ENCODE assay signal across 8 cellular contexts in genomic region chr3:48919215-48920138, GRCh38. TPM values are rescaled to one million over a fixed set of nuclear protein-coding genes. Genes with fewer than 3 reads are reported as not detected.
A peak's percentile ranks its signal among the peaks of the same experiment; 100 is the strongest.
DNase-seq lines count a peak whose midpoint lies in the region; ATAC-seq and TF ChIP-seq lines count a peak whose summit lies in the region.

No MANE protein-coding gene starts in this region.

- H3K9me3 ChIP-seq in heart left ventricle, result no peaks in the 10 kb centered on the region
- H3K9me3 ChIP-seq in psoas muscle, result no peaks in the 10 kb centered on the region

- H3K27ac ChIP-seq in heart left ventricle (peak overlapping the region; percentile 93 to 99 (median 97)), psoas muscle (peak overlapping the region; percentile 96)

- no peak for TF ChIP-seq POLR2A in heart left ventricle (IDR thresholded peaks at IDR 0.05)

- ATAC-seq in GM19025 (IDR thresholded peaks at IDR 0.05; ENCODE audit: low read depth, unreplicated experiment), result peak; percentile 24
- ATAC-seq in HG03439 (IDR thresholded peaks at IDR 0.05; ENCODE audit: unreplicated experiment), result peak; percentile 25
- ATAC-seq in heart left ventricle, result peak; percentile 19 to 56 (median 51)
- ATAC-seq in psoas muscle, result peak; percentile 47 to 57 (median 56)

- DNase-seq in AG08396 (ENCODE audit: low spot score), result peak; percentile 68
- peak; percentile 59 for DNase-seq in SIG-M5 (lab: John Stamatoyannopoulos, UW)
- DNase-seq in activated naive CD4-positive, alpha-beta T cell treated with anti-CD3 and anti-CD28 coated beads, Interleukin-2, amount 50 U/mL, for 16 hours, result peak; percentile 58
- peak; percentile 23 to 77 (median 41) for DNase-seq in heart left ventricle
- DNase-seq in psoas muscle, result peak in 1 of 2 donors; percentile 62
- no peak for DNase-seq in NCI-H226

- intact Hi-C loops in heart left ventricle (cut with DNase I), result loop anchor here in 3 of 10 donors (2.0 to 10.0 kb wide), 4 partner anchors 21 to 72 kb away; partner anchors contain the start of genes SLC25A20 (in 2 of the 3) and PRKAR2A (in 1 of the 3)
- intact Hi-C loops in psoas muscle (cut with DNase I), result loop anchor here in 1 of 2 donors (5.0 kb wide), 1 partner anchor 62 kb away; no protein-coding TSS in a partner anchor

- H3K4me3 ChIP-seq in heart left ventricle (peak overlapping the region; percentile 64 to 100 (median 90)), psoas muscle (peak overlapping the region; percentile 86)

- TF ChIP-seq CTCF in heart left ventricle (IDR thresholded peaks at IDR 0.05), result no peak
- TF ChIP-seq CTCF in psoas muscle (IDR thresholded peaks at IDR 0.05), result no peak

- H3K27me3 ChIP-seq in heart left ventricle, result no peaks in the 10 kb centered on the region
- H3K27me3 ChIP-seq in psoas muscle (ENCODE audit: insufficient read depth in 3 of 3, low read length in 2 of 3), result no peaks in the 10 kb centered on the region

- 0 to 1% (median 0%) methylated on average over 48 to 54 of the region's 54 CpGs for WGBS in heart left ventricle, 4 donors
- WGBS in psoas muscle, 3 donors, result 0 to 1% (median 1%) methylated on average over 49 to 54 of the region's 54 CpGs

- peaks cover 4 to 44% (median 29%) of the 10 kb centered on the region in 12 donors for H3K4me1 ChIP-seq in heart left ventricle
- peaks cover 19% of the 10 kb centered on the region for H3K4me1 ChIP-seq in psoas muscle

- H3K36me3 ChIP-seq in heart left ventricle (peaks cover 0 to 30% (median 25%) of the 10 kb centered on the region in 9 donors), psoas muscle (ENCODE audit: insufficient read depth in 1 of 2, low read depth in 1 of 2) (peaks cover 0 to 29% of the 10 kb centered on the region in 2 donors)

RNA-seq across cellular contexts. Expression of gene ARIH2, which starts 0.8 kb away (rescaled TPM):
- total RNA-seq in heart left ventricle (100 to 1,000 TPM in 8 of 9 donors, 10 to 100 TPM in 1; 87.7 to 223 (median 126) TPM), psoas muscle (100 to 1,000 TPM in 3 of 4 donors, 10 to 100 TPM in 1; 92.7 to 125 (median 113) TPM)
- polyA plus RNA-seq in heart left ventricle (10 to 100 TPM; 77.6 to 79.3 TPM), psoas muscle (100 to 1,000 TPM in 1 of 3 donors, 10 to 100 TPM in 2; 59.5 to 163 (median 67.0) TPM)

RNA-seq across cellular contexts. Expression of gene SLC25A20, which starts 20.8 kb away (rescaled TPM):
- total RNA-seq in heart left ventricle, result 100 to 1,000 TPM in 2 of 9 donors, 10 to 100 TPM in 7; 44.6 to 176 (median 69.5) TPM
- polyA plus RNA-seq in heart left ventricle, result 10 to 100 TPM; 50.5 to 65.7 TPM
- 10 to 100 TPM; 47.6 to 59.4 (median 50.5) TPM for total RNA-seq in psoas muscle
- 10 to 100 TPM; 31.3 to 94.8 (median 48.5) TPM for polyA plus RNA-seq in psoas muscle
